Comparison of ENCODE assay signal across 1 cellular context in the genomic region with DNA sequence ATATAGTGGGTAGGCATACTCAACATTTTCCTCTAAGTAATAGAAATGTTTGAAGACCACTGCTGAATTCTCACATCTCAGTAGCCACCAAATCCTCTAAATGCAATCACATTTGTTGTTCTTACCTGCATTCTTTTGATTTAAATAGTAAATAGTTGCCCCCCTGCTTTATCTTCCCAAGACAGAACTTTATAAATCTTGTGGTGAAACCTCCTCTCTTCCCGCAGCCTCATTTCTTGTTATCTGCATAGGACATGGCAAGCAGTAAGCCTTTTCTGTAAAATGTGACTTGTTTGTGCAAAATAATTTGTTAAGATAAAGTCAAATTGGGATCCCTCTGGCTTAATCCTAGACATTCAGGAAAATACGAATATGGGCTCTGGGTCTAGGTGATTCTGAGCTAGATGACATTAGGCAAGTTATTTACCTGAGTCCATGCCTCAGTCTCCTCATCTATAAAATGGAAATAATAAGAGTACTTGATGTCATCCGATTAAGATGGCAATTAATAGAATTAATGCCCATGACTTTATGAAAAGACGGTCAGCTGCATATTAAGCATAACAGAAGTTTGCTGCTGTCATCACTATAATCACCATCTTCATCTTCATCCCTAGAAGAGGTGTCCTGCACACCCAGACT.
A peak's percentile ranks its signal among the peaks of the same experiment; 100 is the strongest.
TF ChIP-seq lines count a peak whose summit lies in the region.

No MANE protein-coding gene starts in this region.

TF ChIP-seq in K562, 482 proteins besides CTCF, POLR2A, EP300 and RAD21 (continued from another document and continues in another):
- TF ChIP-seq, protein P1, sequence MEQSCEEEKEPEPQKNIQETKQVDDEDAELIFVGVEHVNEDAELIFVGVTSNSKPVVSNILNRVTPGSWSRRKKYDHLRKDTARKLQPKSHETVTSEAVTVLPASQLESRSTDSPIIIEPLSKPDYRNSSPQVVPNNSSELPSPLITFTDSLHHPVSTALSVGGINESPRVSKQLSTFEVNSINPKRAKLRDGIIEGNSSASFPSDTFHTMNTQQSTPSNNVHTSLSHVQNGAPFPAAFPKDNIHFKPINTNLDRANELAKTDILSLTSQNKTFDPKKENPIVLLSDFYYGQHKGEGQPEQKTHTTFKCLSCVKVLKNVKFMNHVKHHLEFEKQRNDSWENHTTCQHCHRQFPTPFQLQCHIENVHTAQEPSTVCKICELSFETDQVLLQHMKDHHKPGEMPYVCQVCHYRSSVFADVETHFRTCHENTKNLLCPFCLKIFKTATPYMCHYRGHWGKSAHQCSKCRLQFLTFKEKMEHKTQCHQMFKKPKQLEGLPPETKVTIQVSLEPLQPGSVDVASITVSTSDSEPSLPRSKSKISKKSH (CRISPR knock-in tag; IDR thresholded peaks at IDR 0.05): no peak
- TF ChIP-seq NCOR1 (IDR thresholded peaks at IDR 0.05): peak; percentile 70
- peak in 1 of 2 experiments; percentile 42; a peak in 2 of 4 replicates for TF ChIP-seq FOXA3 (CRISPR knock-in tag; conservative IDR thresholded peaks at IDR 0.05 in 1 of 2, IDR thresholded peaks at IDR 0.05 in 1 of 2)
- TF ChIP-seq BRCA1 (IDR thresholded peaks at IDR 0.05): no peak
- TF ChIP-seq BRCA1 (CRISPR knock-in tag; IDR thresholded peaks at IDR 0.05): no peak
- TF ChIP-seq, protein P2, sequence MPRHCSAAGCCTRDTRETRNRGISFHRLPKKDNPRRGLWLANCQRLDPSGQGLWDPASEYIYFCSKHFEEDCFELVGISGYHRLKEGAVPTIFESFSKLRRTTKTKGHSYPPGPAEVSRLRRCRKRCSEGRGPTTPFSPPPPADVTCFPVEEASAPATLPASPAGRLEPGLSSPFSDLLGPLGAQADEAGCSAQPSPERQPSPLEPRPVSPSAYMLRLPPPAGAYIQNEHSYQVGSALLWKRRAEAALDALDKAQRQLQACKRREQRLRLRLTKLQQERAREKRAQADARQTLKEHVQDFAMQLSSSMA (CRISPR knock-in tag; IDR thresholded peaks at IDR 0.05): no peak
- TF ChIP-seq, protein P3, sequence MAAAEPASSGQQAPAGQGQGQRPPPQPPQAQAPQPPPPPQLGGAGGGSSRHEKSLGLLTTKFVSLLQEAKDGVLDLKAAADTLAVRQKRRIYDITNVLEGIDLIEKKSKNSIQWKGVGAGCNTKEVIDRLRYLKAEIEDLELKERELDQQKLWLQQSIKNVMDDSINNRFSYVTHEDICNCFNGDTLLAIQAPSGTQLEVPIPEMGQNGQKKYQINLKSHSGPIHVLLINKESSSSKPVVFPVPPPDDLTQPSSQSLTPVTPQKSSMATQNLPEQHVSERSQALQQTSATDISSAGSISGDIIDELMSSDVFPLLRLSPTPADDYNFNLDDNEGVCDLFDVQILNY (CRISPR knock-in tag; IDR thresholded peaks at IDR 0.05): no peak
- no peak for TF ChIP-seq BHLHE40 (IDR thresholded peaks at IDR 0.05; ENCODE audit: low read length)
- TF ChIP-seq, protein P4, sequence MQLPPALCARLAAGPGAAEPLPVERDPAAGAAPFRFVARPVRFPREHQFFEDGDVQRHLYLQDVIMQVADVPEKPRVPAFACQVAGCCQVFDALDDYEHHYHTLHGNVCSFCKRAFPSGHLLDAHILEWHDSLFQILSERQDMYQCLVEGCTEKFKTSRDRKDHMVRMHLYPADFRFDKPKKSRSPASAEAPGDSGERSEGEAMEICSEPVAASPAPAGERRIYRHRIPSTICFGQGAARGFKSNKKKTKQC (CRISPR knock-in tag; IDR thresholded peaks at IDR 0.05): no peak
- no peak for TF ChIP-seq CCAR2 (IDR thresholded peaks at IDR 0.05; ENCODE audit: low read depth, low read length)
- TF ChIP-seq TCF7 (IDR thresholded peaks at IDR 0.05; ENCODE audit: borderline replicate concordance): no peak
- no peak for TF ChIP-seq ZKSCAN3 (CRISPR knock-in tag; IDR thresholded peaks at IDR 0.05)
- TF ChIP-seq KAT2B (IDR thresholded peaks at IDR 0.05; ENCODE audit: low read depth, low read length): no peak
- TF ChIP-seq, protein P5, sequence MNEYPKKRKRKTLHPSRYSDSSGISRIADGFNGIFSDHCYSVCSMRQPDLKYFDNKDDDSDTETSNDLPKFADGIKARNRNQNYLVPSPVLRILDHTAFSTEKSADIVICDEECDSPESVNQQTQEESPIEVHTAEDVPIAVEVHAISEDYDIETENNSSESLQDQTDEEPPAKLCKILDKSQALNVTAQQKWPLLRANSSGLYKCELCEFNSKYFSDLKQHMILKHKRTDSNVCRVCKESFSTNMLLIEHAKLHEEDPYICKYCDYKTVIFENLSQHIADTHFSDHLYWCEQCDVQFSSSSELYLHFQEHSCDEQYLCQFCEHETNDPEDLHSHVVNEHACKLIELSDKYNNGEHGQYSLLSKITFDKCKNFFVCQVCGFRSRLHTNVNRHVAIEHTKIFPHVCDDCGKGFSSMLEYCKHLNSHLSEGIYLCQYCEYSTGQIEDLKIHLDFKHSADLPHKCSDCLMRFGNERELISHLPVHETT (CRISPR knock-in tag; conservative IDR thresholded peaks at IDR 0.05 in 1 of 2, IDR thresholded peaks at IDR 0.05 in 1 of 2): no peak
- no peak for TF ChIP-seq NR2C2 (CRISPR knock-in tag; IDR thresholded peaks at IDR 0.05)
- TF ChIP-seq NR2C2 (tag; IDR thresholded peaks at IDR 0.05): no peak
- no peak for TF ChIP-seq MYC (IDR thresholded peaks at IDR 0.05; ENCODE audit: low read depth, low read length)
- TF ChIP-seq MYC (CRISPR knock-in tag; IDR thresholded peaks at IDR 0.05; ENCODE audit: borderline replicate concordance, low read depth): no peak
- TF ChIP-seq, protein P6, sequence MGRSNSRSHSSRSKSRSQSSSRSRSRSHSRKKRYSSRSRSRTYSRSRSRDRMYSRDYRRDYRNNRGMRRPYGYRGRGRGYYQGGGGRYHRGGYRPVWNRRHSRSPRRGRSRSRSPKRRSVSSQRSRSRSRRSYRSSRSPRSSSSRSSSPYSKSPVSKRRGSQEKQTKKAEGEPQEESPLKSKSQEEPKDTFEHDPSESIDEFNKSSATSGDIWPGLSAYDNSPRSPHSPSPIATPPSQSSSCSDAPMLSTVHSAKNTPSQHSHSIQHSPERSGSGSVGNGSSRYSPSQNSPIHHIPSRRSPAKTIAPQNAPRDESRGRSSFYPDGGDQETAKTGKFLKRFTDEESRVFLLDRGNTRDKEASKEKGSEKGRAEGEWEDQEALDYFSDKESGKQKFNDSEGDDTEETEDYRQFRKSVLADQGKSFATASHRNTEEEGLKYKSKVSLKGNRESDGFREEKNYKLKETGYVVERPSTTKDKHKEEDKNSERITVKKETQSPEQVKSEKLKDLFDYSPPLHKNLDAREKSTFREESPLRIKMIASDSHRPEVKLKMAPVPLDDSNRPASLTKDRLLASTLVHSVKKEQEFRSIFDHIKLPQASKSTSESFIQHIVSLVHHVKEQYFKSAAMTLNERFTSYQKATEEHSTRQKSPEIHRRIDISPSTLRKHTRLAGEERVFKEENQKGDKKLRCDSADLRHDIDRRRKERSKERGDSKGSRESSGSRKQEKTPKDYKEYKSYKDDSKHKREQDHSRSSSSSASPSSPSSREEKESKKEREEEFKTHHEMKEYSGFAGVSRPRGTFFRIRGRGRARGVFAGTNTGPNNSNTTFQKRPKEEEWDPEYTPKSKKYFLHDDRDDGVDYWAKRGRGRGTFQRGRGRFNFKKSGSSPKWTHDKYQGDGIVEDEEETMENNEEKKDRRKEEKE (IDR thresholded peaks at IDR 0.05; ENCODE audit: borderline replicate concordance in 1 of 2, control insufficient read depth in 1 of 2, low read depth in 2 of 2, low read length in 1 of 2): no peak
- TF ChIP-seq NFE2 (IDR thresholded peaks at IDR 0.05; ENCODE audit: low read depth): no peak
- no peak for TF ChIP-seq NR4A1 (CRISPR knock-in tag; IDR thresholded peaks at IDR 0.05)
- no peak for TF ChIP-seq NR4A1 (tag; IDR thresholded peaks at IDR 0.05)
- TF ChIP-seq TEAD4 (IDR thresholded peaks at IDR 0.05; ENCODE audit: low read length): peak; percentile 87
- no peak for TF ChIP-seq TEAD4 (CRISPR knock-in tag; IDR thresholded peaks at IDR 0.05; ENCODE audit: borderline replicate concordance)
- peak; percentile 86 for TF ChIP-seq KDM1A (IDR thresholded peaks at IDR 0.05)
- no peak for TF ChIP-seq TAF15 (IDR thresholded peaks at IDR 0.05; ENCODE audit: low read depth, low read length)
- no peak for TF ChIP-seq COPS2 (conservative IDR thresholded peaks at IDR 0.05)
- no peak for TF ChIP-seq CEBPG (CRISPR knock-in tag; IDR thresholded peaks at IDR 0.05)
- TF ChIP-seq CEBPG (tag; conservative IDR thresholded peaks at IDR 0.05 in 1 of 2, IDR thresholded peaks at IDR 0.05 in 1 of 2): no peak
- no peak for TF ChIP-seq CBX2 (IDR thresholded peaks at IDR 0.05; ENCODE audit: insufficient read depth, low read length, poor library complexity, severe bottlenecking)
- TF ChIP-seq, protein P7, sequence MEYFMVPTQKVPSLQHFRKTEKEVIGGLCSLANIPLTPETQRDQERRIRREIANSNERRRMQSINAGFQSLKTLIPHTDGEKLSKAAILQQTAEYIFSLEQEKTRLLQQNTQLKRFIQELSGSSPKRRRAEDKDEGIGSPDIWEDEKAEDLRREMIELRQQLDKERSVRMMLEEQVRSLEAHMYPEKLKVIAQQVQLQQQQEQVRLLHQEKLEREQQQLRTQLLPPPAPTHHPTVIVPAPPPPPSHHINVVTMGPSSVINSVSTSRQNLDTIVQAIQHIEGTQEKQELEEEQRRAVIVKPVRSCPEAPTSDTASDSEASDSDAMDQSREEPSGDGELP (CRISPR knock-in tag; IDR thresholded peaks at IDR 0.05; ENCODE audit: borderline replicate concordance): no peak
- TF ChIP-seq NR2F6 (CRISPR knock-in tag; IDR thresholded peaks at IDR 0.05): no peak
- TF ChIP-seq NFATC3 (IDR thresholded peaks at IDR 0.05): no peak
- no peak for TF ChIP-seq GATAD2B (IDR thresholded peaks at IDR 0.05; ENCODE audit: borderline replicate concordance)
- no peak for TF ChIP-seq ZNF175 (CRISPR knock-in tag; IDR thresholded peaks at IDR 0.05; ENCODE audit: low read depth)
- no peak for TF ChIP-seq FOXP1 (CRISPR knock-in tag; IDR thresholded peaks at IDR 0.05)
- no peak for TF ChIP-seq CEBPB (tag; IDR thresholded peaks at IDR 0.05)
- TF ChIP-seq MCM2 (IDR thresholded peaks at IDR 0.05; ENCODE audit: low read depth): no peak
- TF ChIP-seq U2AF1 (optimal IDR thresholded peaks at IDR 0.05; ENCODE audit: low read depth, low read length): no peak
- TF ChIP-seq, protein P8, sequence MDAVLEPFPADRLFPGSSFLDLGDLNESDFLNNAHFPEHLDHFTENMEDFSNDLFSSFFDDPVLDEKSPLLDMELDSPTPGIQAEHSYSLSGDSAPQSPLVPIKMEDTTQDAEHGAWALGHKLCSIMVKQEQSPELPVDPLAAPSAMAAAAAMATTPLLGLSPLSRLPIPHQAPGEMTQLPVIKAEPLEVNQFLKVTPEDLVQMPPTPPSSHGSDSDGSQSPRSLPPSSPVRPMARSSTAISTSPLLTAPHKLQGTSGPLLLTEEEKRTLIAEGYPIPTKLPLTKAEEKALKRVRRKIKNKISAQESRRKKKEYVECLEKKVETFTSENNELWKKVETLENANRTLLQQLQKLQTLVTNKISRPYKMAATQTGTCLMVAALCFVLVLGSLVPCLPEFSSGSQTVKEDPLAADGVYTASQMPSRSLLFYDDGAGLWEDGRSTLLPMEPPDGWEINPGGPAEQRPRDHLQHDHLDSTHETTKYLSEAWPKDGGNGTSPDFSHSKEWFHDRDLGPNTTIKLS (IDR thresholded peaks at IDR 0.05; ENCODE audit: borderline replicate concordance, low read depth): no peak
- TF ChIP-seq KDM2B (CRISPR knock-in tag; IDR thresholded peaks at IDR 0.05): no peak
- no peak for TF ChIP-seq SMC3 (conservative IDR thresholded peaks at IDR 0.05; ENCODE audit: insufficient read depth, low read depth, low read length)
- TF ChIP-seq TRIM24 (IDR thresholded peaks at IDR 0.05): no peak
- no peak for TF ChIP-seq SRSF1 (IDR thresholded peaks at IDR 0.05; ENCODE audit: low read depth, low read length)
- TF ChIP-seq, protein P9, sequence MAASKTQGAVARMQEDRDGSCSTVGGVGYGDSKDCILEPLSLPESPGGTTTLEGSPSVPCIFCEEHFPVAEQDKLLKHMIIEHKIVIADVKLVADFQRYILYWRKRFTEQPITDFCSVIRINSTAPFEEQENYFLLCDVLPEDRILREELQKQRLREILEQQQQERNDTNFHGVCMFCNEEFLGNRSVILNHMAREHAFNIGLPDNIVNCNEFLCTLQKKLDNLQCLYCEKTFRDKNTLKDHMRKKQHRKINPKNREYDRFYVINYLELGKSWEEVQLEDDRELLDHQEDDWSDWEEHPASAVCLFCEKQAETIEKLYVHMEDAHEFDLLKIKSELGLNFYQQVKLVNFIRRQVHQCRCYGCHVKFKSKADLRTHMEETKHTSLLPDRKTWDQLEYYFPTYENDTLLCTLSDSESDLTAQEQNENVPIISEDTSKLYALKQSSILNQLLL (CRISPR knock-in tag; IDR thresholded peaks at IDR 0.05; ENCODE audit: borderline replicate concordance): no peak
- no peak for TF ChIP-seq POLR3G (IDR thresholded peaks at IDR 0.05; ENCODE audit: extremely low read depth, insufficient read length, insufficient replicate concordance)
- no peak for TF ChIP-seq NFE2L1 (tag; IDR thresholded peaks at IDR 0.05; ENCODE audit: borderline replicate concordance, low read depth)
- no peak for TF ChIP-seq ZNF830 (CRISPR knock-in tag; IDR thresholded peaks at IDR 0.05)
- no peak for TF ChIP-seq RBM34 (IDR thresholded peaks at IDR 0.05; ENCODE audit: borderline replicate concordance, insufficient read depth, low read length)
- no peak for TF ChIP-seq MCM3 (IDR thresholded peaks at IDR 0.05)
- TF ChIP-seq ZNF584 (CRISPR knock-in tag; IDR thresholded peaks at IDR 0.05; ENCODE audit: low read depth): no peak
- TF ChIP-seq, protein P10, sequence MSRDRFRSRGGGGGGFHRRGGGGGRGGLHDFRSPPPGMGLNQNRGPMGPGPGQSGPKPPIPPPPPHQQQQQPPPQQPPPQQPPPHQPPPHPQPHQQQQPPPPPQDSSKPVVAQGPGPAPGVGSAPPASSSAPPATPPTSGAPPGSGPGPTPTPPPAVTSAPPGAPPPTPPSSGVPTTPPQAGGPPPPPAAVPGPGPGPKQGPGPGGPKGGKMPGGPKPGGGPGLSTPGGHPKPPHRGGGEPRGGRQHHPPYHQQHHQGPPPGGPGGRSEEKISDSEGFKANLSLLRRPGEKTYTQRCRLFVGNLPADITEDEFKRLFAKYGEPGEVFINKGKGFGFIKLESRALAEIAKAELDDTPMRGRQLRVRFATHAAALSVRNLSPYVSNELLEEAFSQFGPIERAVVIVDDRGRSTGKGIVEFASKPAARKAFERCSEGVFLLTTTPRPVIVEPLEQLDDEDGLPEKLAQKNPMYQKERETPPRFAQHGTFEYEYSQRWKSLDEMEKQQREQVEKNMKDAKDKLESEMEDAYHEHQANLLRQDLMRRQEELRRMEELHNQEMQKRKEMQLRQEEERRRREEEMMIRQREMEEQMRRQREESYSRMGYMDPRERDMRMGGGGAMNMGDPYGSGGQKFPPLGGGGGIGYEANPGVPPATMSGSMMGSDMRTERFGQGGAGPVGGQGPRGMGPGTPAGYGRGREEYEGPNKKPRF (IDR thresholded peaks at IDR 0.05; ENCODE audit: low read depth, low read length): no peak
- TF ChIP-seq RBM15 (IDR thresholded peaks at IDR 0.05; ENCODE audit: insufficient read depth, low read length): no peak
- no peak for TF ChIP-seq ELF1 (tag; IDR thresholded peaks at IDR 0.05)
- TF ChIP-seq, protein P11, sequence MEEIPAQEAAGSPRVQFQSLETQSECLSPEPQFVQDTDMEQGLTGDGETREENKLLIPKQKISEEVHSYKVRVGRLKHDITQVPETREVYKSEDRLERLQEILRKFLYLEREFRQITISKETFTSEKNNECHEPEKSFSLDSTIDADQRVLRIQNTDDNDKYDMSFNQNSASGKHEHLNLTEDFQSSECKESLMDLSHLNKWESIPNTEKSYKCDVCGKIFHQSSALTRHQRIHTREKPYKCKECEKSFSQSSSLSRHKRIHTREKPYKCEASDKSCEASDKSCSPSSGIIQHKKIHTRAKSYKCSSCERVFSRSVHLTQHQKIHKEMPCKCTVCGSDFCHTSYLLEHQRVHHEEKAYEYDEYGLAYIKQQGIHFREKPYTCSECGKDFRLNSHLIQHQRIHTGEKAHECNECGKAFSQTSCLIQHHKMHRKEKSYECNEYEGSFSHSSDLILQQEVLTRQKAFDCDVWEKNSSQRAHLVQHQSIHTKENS (CRISPR knock-in tag; IDR thresholded peaks at IDR 0.05): no peak
- TF ChIP-seq ILK (tag; IDR thresholded peaks at IDR 0.05; ENCODE audit: borderline replicate concordance, low read depth): no peak
